In the genomic region with DNA sequence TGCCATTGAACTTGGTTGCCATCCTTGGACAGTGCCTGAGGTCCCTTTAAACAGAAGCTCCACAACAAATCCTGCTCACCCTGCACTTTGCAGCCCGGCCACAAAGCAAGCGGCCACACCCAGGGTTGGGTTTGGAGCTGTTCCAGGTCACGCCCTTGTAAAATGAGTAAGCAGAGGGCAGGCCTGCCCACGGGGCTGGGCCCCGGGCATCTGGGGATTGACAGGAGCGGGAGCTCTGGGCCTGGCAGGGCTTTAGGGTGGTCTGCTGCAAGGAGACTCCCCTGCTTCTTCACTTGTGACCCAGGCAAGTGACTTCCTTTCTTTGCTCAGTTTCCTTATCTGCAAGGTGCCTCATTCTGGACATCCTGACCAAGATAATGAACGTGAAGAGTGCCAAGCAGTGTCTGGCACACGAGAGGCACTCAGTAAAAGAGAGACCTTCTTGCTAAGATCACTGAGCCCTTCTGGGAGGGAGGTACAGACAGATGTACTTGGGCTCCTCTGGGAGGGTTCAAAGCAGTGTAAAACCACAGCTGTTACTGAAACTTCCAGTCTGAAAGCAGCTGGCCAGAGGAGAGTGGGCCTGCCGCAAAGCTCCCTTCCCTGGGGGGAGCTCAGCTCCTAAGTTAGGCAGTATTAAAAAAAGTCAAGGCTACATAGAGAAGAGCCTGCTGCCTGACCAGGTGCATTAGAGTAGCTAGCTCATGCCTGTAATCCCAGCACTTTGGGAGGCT, we compare ENCODE assay signal across 9 cellular contexts.
A peak's percentile ranks its signal among the peaks of the same experiment; 100 is the strongest.
DNase-seq lines count a peak whose midpoint lies in the region; ATAC-seq and TF ChIP-seq lines count a peak whose summit lies in the region.
"Had no signal": no experiment of that assay in that cellular context is flagged by ENCODE, and none has a peak within 500 bp of the region (broad histone marks: within the 10 kb centered on the region; RNA-seq: fewer than 3 reads in every experiment).

No MANE protein-coding gene starts in this region.

- peak overlapping the region in 1 of 2 donors; percentile 6 for H3K27ac ChIP-seq in coronary artery
- H3K27ac ChIP-seq: ovary had no signal

- H3K27me3 ChIP-seq in mucosa of stomach (ENCODE audit: control insufficient read depth, insufficient read depth, low read length), result peaks cover 4% of the 10 kb centered on the region
- H3K27me3 ChIP-seq: ovary had no signal

- H3K4me1 ChIP-seq in mucosa of stomach (ENCODE audit: control insufficient read depth, insufficient read depth, low read length), result peaks cover 82% of the 10 kb centered on the region

- peak; percentile 50 for ATAC-seq in HG02852 (IDR thresholded peaks at IDR 0.05; ENCODE audit: unreplicated experiment)
- peak; percentile 80 for ATAC-seq in stimulated activated naive CD8-positive, alpha-beta T cell treated with anti-CD3 and anti-CD28 coated beads, Interleukin-15, Interleukin-2, amounts not matched to agents 100 U/mL and 50 U/mL, for 24 hours
- ATAC-seq in HG03039 (IDR thresholded peaks at IDR 0.05; ENCODE audit: unreplicated experiment), result no peak

- H3K9ac ChIP-seq in mucosa of stomach (ENCODE audit: low read length), result peak overlapping the region; percentile 69

- peak; percentile 73 for DNase-seq in GM13976 (ENCODE audit: low spot score)
- DNase-seq in NCI-H226, result peak; percentile 87
- peak; percentile 58 for DNase-seq in activated CD4-positive, alpha-beta T cell treated with anti-CD3 and anti-CD28 coated beads for 1 hour
- peak; percentile 81 for DNase-seq in coronary artery (ENCODE audit: low spot score)
- peak; percentile 85 for DNase-seq in stimulated activated naive CD8-positive, alpha-beta T cell treated with anti-CD3 and anti-CD28 coated beads, Interleukin-15, Interleukin-2, amounts not matched to agents 100 U/mL and 50 U/mL, for 24 hours

- no peaks in the 10 kb centered on the region for H3K9me3 ChIP-seq in mucosa of stomach (ENCODE audit: control insufficient read depth, low read length)
- H3K9me3 ChIP-seq: ovary had no signal

- no peak for TF ChIP-seq CTCF in GM13976 (IDR thresholded peaks at IDR 0.05; ENCODE audit: borderline replicate concordance, control extremely low read depth, extremely low read depth, insufficient read depth, missing control alignments)
- TF ChIP-seq CTCF in coronary artery (IDR thresholded peaks at IDR 0.05), result no peak

- no peaks in the 10 kb centered on the region for H3K36me3 ChIP-seq in mucosa of stomach (ENCODE audit: control insufficient read depth, insufficient read depth, low read length)
- H3K36me3 ChIP-seq: ovary had no signal

- in situ Hi-C loops in GM13976 (cut with MboI; ENCODE audit: low sequenced_read_pairs, unreplicated experiment), result no loop called here

- no peak overlapping the region for H3K4me3 ChIP-seq in coronary artery
- H3K4me3 ChIP-seq in mucosa of stomach (ENCODE audit: low read length), result peak overlapping the region; percentile 33
- H3K4me3 ChIP-seq: ovary had no signal
